Comparison of ENCODE assay signal across 13 cellular contexts in the genomic region with DNA sequence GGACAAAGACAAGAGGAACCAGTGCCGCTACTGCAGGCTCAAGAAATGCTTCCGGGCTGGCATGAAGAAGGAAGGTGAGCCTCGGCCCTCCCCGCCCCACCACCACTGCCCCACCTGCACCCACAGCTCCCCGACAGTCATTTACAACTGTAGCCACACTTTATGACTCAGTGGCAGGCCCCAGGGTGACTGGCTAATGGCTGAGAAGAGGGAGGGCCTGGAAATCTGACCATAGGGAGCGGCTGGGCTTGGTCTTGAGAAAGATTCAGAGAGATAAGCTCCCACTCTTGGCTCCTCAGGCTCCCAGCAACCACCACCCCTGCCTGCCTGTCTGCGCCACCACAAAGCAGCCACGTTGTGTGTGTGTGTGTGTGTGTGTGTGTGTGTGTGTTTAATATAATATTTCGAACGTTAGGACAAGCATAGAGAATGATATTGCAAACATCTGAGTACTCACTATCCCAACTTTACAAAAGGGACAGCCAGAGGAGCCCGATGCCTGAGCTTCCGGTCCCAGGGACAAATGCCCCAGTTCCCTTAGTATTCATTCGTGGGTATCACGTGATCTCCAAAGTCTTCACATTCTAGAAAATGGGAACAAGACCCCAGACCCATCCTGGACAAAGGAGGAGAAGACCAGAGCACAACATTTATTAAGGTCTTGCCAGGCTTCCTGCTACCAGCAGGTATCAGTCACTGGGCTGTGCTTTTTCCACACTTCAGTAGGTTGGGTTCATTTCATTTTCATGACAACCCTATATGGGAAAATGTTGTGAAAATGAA. TPM values are rescaled to one million over a fixed set of nuclear protein-coding genes. Genes with fewer than 3 reads are reported as not detected.
DNase-seq lines count a peak whose midpoint lies in the region; ATAC-seq and TF ChIP-seq lines count a peak whose summit lies in the region.
"Had no signal": no experiment of that assay in that cellular context is flagged by ENCODE, and none has a peak within 500 bp of the region (broad histone marks: within the 10 kb centered on the region; RNA-seq: fewer than 3 reads in every experiment).

No MANE protein-coding gene starts in this region.

- H3K36me3 ChIP-seq in MG63, result no peaks in the 10 kb centered on the region
- H3K36me3 ChIP-seq: thyroid gland had no signal

- H3K27me3 ChIP-seq in MG63, result no peaks in the 10 kb centered on the region
- H3K27me3 ChIP-seq: thyroid gland had no signal

- no peaks in the 10 kb centered on the region for H3K4me1 Mint-ChIP-seq in activated naive CD8-positive, alpha-beta T cell treated with anti-CD3 and anti-CD28 coated beads, Interleukin-2, amount 50 U/mL, for 24 hours
- H3K4me1 Mint-ChIP-seq: CD8-positive, alpha-beta memory T cell had no signal

- H3K4me3 ChIP-seq in MG63 (no peak overlapping the region), cardiac fibroblast (replicated peaks in 1 of 2; ENCODE audit: low read depth in 2 of 2, low read length in 2 of 2) (no peak overlapping the region)
- H3K4me3 ChIP-seq: thyroid gland had no signal

- DNase-seq in Daoy (ENCODE audit: low read depth) (peak; percentile 89), MG63 (peak; percentile 69), cardiac fibroblast (ENCODE audit: low read depth in 2 of 2) (peak; percentile 27 to 37), mucosa of gallbladder (ENCODE audit: low spot score) (peak; percentile 89)
- no peak for DNase-seq in activated CD4-positive, alpha-beta T cell treated with anti-CD3 and anti-CD28 coated beads for 1 hour
- DNase-seq in activated naive CD8-positive, alpha-beta T cell treated with anti-CD3 and anti-CD28 coated beads, Interleukin-2, amount 50 U/mL, for 24 hours, result no peak
- DNase-seq: activated effector memory CD4-positive, alpha-beta T cell treated with anti-CD3 and anti-CD28 coated beads, Interleukin-2, amount 50 U/mL, for 16 hours; CD8-positive, alpha-beta memory T cell; dermis blood vessel endothelial cell; thyroid gland had no signal

- H3K4me3 Mint-ChIP-seq in activated naive CD8-positive, alpha-beta T cell treated with anti-CD3 and anti-CD28 coated beads, Interleukin-2, amount 50 U/mL, for 24 hours, result no peak overlapping the region
- H3K4me3 Mint-ChIP-seq: CD8-positive, alpha-beta memory T cell had no signal

- H3K27ac Mint-ChIP-seq in activated naive CD8-positive, alpha-beta T cell treated with anti-CD3 and anti-CD28 coated beads, Interleukin-2, amount 50 U/mL, for 24 hours, result no peak overlapping the region

- TF ChIP-seq CTCF in cardiac fibroblast (IDR thresholded peaks at IDR 0.05; ENCODE audit: low read depth, low read length), result no peak

- no peaks in the 10 kb centered on the region for H3K9me3 ChIP-seq in MG63
- H3K9me3 ChIP-seq: thyroid gland had no signal

- peaks cover 7% of the 10 kb centered on the region for H3K27me3 Mint-ChIP-seq in activated naive CD8-positive, alpha-beta T cell treated with anti-CD3 and anti-CD28 coated beads, Interleukin-2, amount 50 U/mL, for 24 hours

- no peaks in the 10 kb centered on the region for H3K36me3 Mint-ChIP-seq in activated naive CD8-positive, alpha-beta T cell treated with anti-CD3 and anti-CD28 coated beads, Interleukin-2, amount 50 U/mL, for 24 hours (ENCODE audit: low read depth)
- H3K36me3 Mint-ChIP-seq: CD8-positive, alpha-beta memory T cell had no signal

- peaks cover 4% of the 10 kb centered on the region for H3K9me3 Mint-ChIP-seq in activated naive CD8-positive, alpha-beta T cell treated with anti-CD3 and anti-CD28 coated beads, Interleukin-2, amount 50 U/mL, for 24 hours
- H3K9me3 Mint-ChIP-seq: CD8-positive, alpha-beta memory T cell had no signal

- ATAC-seq in activated naive CD8-positive, alpha-beta T cell treated with anti-CD3 and anti-CD28 coated beads, Interleukin-2, amount 50 U/mL, for 24 hours, result no peak
- ATAC-seq in HG02981 (IDR thresholded peaks at IDR 0.05; ENCODE audit: unreplicated experiment) (no peak), HG02973 (IDR thresholded peaks at IDR 0.05; ENCODE audit: unreplicated experiment) (no peak)

RNA-seq across cellular contexts. Expression of a gene that starts 52.1 kb away (rescaled TPM):
- total RNA-seq in Daoy (2014; rRNA removed; shearing (Covaris generic)), result not detected in 2 replicates
- total RNA-seq in MG63 (2014; rRNA removed; shearing (Covaris generic); ENCODE audit: low replicate concordance), result not detected in 2 replicates
- 74.4 TPM for total RNA-seq in mucosa of gallbladder
- total RNA-seq: CD8-positive, alpha-beta memory T cell; dermis blood vessel endothelial cell; omental fat pad; thyroid gland had no signal

Comparison
In these comparisons a context has a peak if more than half of its experiments do, and no peak if none do; other contexts are left out.
1. DNase-seq: peak in Daoy (single experiment), MG63 (single experiment), cardiac fibroblast (2 of 2) and mucosa of gallbladder (single experiment); none in activated CD4-positive, alpha-beta T cell treated with anti-CD3 and anti-CD28 coated beads for 1 hour (single experiment) and activated naive CD8-positive, alpha-beta T cell treated with anti-CD3 and anti-CD28 coated beads, Interleukin-2, amount 50 U/mL, for 24 hours (single experiment).
2. RNA of a gene that starts 52.1 kb away (total RNA-seq): 74.4 TPM in mucosa of gallbladder (single experiment); not detected in Daoy and not detected in MG63; every median in the first group is over 10 times any median in the second.